In the genomic region with DNA sequence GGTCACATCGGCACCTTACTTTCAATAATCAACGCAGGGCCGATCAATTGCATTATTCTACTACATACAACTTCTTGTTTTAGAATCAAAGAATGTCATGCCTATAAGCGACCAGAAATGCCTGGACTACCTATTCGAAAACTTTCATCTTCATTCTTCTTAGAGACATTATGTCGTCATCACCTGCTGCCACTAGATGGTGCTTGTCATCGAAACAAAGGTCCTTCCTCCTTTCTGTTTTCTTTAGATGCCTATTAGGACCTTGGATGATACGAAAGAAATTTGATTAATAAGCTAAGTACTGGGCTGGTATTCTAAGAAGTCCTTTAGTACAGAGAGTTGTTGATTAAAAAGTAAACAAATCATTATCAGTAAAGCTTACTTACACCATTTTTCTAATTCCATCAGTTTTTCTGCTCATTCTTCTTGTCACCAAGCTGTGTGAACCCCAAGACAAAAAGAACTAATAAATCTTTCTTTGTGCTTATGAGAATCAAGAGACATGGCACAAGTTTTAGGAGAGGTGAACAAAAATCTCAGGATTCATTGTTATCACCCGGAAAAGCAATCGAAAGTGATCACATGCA, we compare ENCODE assay signal across 1 cellular context.
TF ChIP-seq lines count a peak whose summit lies in the region.

No MANE protein-coding gene starts in this region.

TF ChIP-seq in IMR-90, 13 proteins besides CTCF, POLR2A, EP300 and RAD21 (continued from another document):
- TF ChIP-seq ELK1 (IDR thresholded peaks at IDR 0.05; ENCODE audit: borderline replicate concordance, low read depth, low read length) = no peak
- peak; percentile 80 for TF ChIP-seq SMC3 (IDR thresholded peaks at IDR 0.05; ENCODE audit: low read depth, low read length)
- peak; percentile 87 for TF ChIP-seq CEBPB (IDR thresholded peaks at IDR 0.05; ENCODE audit: low read depth, low read length)
